11 cellular contexts compared by ENCODE assay signal in the genomic region with DNA sequence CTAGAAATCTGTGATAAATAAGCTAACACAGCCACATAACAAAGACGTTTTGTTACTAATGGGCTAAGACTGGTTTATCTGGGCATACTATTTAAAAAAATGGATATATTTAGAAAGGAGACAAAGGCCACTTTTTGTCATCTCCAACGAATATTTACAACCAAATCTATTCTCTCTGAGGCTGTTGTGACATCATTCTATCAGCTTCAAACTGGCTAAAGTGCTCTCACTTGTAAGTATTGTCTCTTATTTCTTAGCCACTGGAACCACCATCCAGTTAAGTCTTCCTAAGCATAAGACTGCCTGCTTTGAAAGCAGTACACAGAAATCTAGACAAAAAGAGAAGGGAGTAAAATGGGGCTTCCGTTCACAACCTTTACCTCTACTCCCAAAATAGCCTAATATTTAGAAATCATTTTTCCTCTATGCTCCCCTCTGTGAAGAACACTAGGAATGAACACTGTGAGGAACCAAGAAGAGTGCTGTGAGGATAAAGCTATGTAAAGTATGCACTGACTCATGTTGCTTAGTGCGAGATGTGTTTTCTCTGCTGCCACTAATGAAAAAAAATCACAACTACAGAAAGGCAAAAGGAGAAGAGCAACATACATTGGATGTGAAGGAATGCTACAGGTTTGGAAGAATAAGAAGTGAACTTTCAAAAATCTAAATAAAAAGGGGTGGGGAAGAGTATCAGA.
A peak's percentile ranks its signal among the peaks of the same experiment; 100 is the strongest.
DNase-seq lines count a peak whose midpoint lies in the region; ATAC-seq and TF ChIP-seq lines count a peak whose summit lies in the region.
"Had no signal": no experiment of that assay in that cellular context is flagged by ENCODE, and none has a peak within 500 bp of the region (broad histone marks: within the 10 kb centered on the region; RNA-seq: fewer than 3 reads in every experiment).

No MANE protein-coding gene starts in this region.

- H3K9me2 ChIP-seq in PC-3 (replicated peaks; ENCODE audit: low read length): no peaks in the 10 kb centered on the region

- no TSS peak for BruUV-seq in PC-3 (replicated peaks; lab: Mats Ljungman, UMichigan)

- H3F3A ChIP-seq in PC-3 (ENCODE audit: low read length, unreplicated experiment): no peaks in the 10 kb centered on the region

- H3K36me3 ChIP-seq in ACC112 (ENCODE audit: insufficient read depth, low read length) (no peaks in the 10 kb centered on the region), PC-3 (ENCODE audit: low read depth, low read length) (no peaks in the 10 kb centered on the region)
- H3K36me3 ChIP-seq: BLaER1 had no signal

- H4K20me1 ChIP-seq in PC-3 (ENCODE audit: low read length): no peaks in the 10 kb centered on the region
- H4K20me1 ChIP-seq: BLaER1 had no signal

- H3K4me2 ChIP-seq in PC-3 (ENCODE audit: low read length): no peak overlapping the region
- H3K4me2 ChIP-seq: BLaER1 had no signal

- H3K4me3 ChIP-seq in ACC112 (ENCODE audit: low read depth, low read length): no peak overlapping the region
- no peak overlapping the region for H3K4me3 ChIP-seq in PC-3 (ENCODE audit: low read length)
- H3K4me3 ChIP-seq in epithelial cell of proximal tubule (ENCODE audit: low read depth, low read length): no peak overlapping the region
- H3K4me3 ChIP-seq: BLaER1 had no signal

- intact Hi-C loops in PC-3 (cut with micrococcal nuclease): loop anchor here (5.0 kb wide), 1 partner anchor 34 kb away; no protein-coding TSS in a partner anchor

- TF ChIP-seq CTCF in PC-3 (conservative IDR thresholded peaks at IDR 0.05; ENCODE audit: low read depth, low read length) (no peak), epithelial cell of proximal tubule (conservative IDR thresholded peaks at IDR 0.05; ENCODE audit: low read depth, low read length) (no peak)

- no peaks in the 10 kb centered on the region for H3K9me3 ChIP-seq in PC-3 (ENCODE audit: low read length)
- H3K9me3 ChIP-seq: BLaER1 had no signal

- no peak overlapping the region for H2AFZ ChIP-seq in ACC112 (ENCODE audit: low read length, unreplicated experiment)
- H2AFZ ChIP-seq in PC-3 (ENCODE audit: low read length): no peak overlapping the region

- POLR2A ChIA-PET in PC-3 (lab: Charles Lee; ENCODE audit: unreplicated experiment): no interaction called here

- H3K27ac ChIP-seq in ACC112 (ENCODE audit: low read depth, low read length): peak overlapping the region; percentile 74
- no peak overlapping the region for H3K27ac ChIP-seq in PC-3 (ENCODE audit: low read length)
- H3K27ac ChIP-seq: BLaER1 had no signal

- peak; percentile 43; the same call in 1 of the 2 replicates for ATAC-seq in PC-3
- no peak for ATAC-seq in HG03342 (IDR thresholded peaks at IDR 0.05; ENCODE audit: unreplicated experiment)
- no peak for ATAC-seq in HG03175 (IDR thresholded peaks at IDR 0.05; ENCODE audit: unreplicated experiment)
- ATAC-seq in GM19397 (IDR thresholded peaks at IDR 0.05; ENCODE audit: unreplicated experiment): no peak

- no peak overlapping the region for H3K9ac ChIP-seq in PC-3 (ENCODE audit: low read length)
- H3K9ac ChIP-seq: BLaER1 had no signal

- no peaks in the 10 kb centered on the region for H3K79me2 ChIP-seq in ACC112 (ENCODE audit: control insufficient read depth, insufficient read depth, low read length, unreplicated experiment)
- H3K79me2 ChIP-seq in PC-3 (ENCODE audit: low read length): no peaks in the 10 kb centered on the region

- H3K27me3 ChIP-seq in ACC112 (ENCODE audit: insufficient read depth, low read length) (no peaks in the 10 kb centered on the region), PC-3 (ENCODE audit: low read length) (no peaks in the 10 kb centered on the region)
- H3K27me3 ChIP-seq: BLaER1 had no signal

- CTCF ChIA-PET in PC-3 (lab: Charles Lee): no interaction called here

- peaks cover 19% of the 10 kb centered on the region for H3K4me1 ChIP-seq in ACC112 (ENCODE audit: control insufficient read depth, insufficient read depth, low read length, unreplicated experiment)
- H3K4me1 ChIP-seq in PC-3 (ENCODE audit: insufficient read depth, low read length): no peaks in the 10 kb centered on the region
- H3K4me1 ChIP-seq: BLaER1 had no signal

- no peak for DNase-seq in PC-3
- peak; percentile 10 for DNase-seq in epithelial cell of proximal tubule (ENCODE audit: low read depth)
- DNase-seq in medulla oblongata (ENCODE audit: extremely low spot score): peak; percentile 21
- DNase-seq in RPMI8226: no peak
- DNase-seq: effector memory CD4-positive, alpha-beta T cell; NCI-H2171 had no signal

Comparison
In these comparisons a context has a peak if more than half of its experiments do, and no peak if none do; other contexts are left out.
1. DNase-seq: peak in epithelial cell of proximal tubule (single experiment) and medulla oblongata (single experiment); none in PC-3 (single experiment) and RPMI8226 (single experiment).